In genomic region chr1:36085126-36085525, GRCh38 we compare ENCODE assay signal across 25 cellular contexts. TPM values are rescaled to one million over a fixed set of nuclear protein-coding genes. Genes with fewer than 3 reads are reported as not detected.
A peak's percentile ranks its signal among the peaks of the same experiment; 100 is the strongest.
DNase-seq lines count a peak whose midpoint lies in the region; ATAC-seq and TF ChIP-seq lines count a peak whose summit lies in the region.
"Had no signal": no experiment of that assay in that cellular context is flagged by ENCODE, and none has a peak within 500 bp of the region (broad histone marks: within the 10 kb centered on the region; RNA-seq: fewer than 3 reads in every experiment).

No MANE protein-coding gene starts in this region.

- H3K9me3 Mint-ChIP-seq in WTC11, result no peaks in the 10 kb centered on the region
- H3K9me3 Mint-ChIP-seq: activated CD4-positive, alpha-beta memory T cell treated with anti-CD3 and anti-CD28 coated beads for 36 hours; activated naive CD8-positive, alpha-beta T cell treated with anti-CD3 and anti-CD28 coated beads, Interleukin-2, amount 50 U/mL, for 24 hours; endodermal cell; stimulated activated naive B cell treated with anti-CD40 and anti-IgM and Interleukin-4, amounts not matched to agents 10 μg/mL and 1 μg/mL and 100 μg/mL, for 72 hours had no signal

- H4K20me1 ChIP-seq in neural cell (ENCODE audit: insufficient read depth), result no peaks in the 10 kb centered on the region

- H3K9ac ChIP-seq in neural cell (ENCODE audit: low read length), result peak overlapping the region; percentile 82
- H3K9ac ChIP-seq: parathyroid adenoma had no signal

- H3K4me2 ChIP-seq in neural cell (ENCODE audit: low read length), result no peak overlapping the region

- H3K9me2 ChIP-seq in neural cell (ENCODE audit: insufficient read depth, low read length), result no peaks in the 10 kb centered on the region

- H3K27me3 Mint-ChIP-seq in WTC11 (ENCODE audit: low read depth), result peaks cover 2% of the 10 kb centered on the region

- WGBS in spleen, 5 donors, result 88 to 94% (median 93%) methylated on average over 9 of the region's 9 CpGs

- H3K36me3 ChIP-seq in neural cell (ENCODE audit: insufficient read depth, low read length) (no peaks in the 10 kb centered on the region), spleen (no peaks in the 10 kb centered on the region)
- no peaks in the 10 kb centered on the region for H3K36me3 ChIP-seq in effector memory CD4-positive, alpha-beta T cell (ENCODE audit: control insufficient read depth, insufficient read depth, low read length)
- H3K36me3 ChIP-seq: heart left ventricle, thoracic aorta had no signal

- H3K4me3 Mint-ChIP-seq in WTC11, result no peak overlapping the region
- H3K4me3 Mint-ChIP-seq: activated CD4-positive, alpha-beta memory T cell treated with anti-CD3 and anti-CD28 coated beads for 36 hours had no signal

- no peak for TF ChIP-seq EP300 in neural cell (conservative IDR thresholded peaks at IDR 0.05; ENCODE audit: poor library complexity, severe bottlenecking)

- peaks cover 0 to 4% (median 0%) of the 10 kb centered on the region in 45 donors for H3K27me3 ChIP-seq in dorsolateral prefrontal cortex
- H3K27me3 ChIP-seq in neural cell (ENCODE audit: insufficient read depth, low read depth, low read length), result no peaks in the 10 kb centered on the region
- H3K27me3 ChIP-seq in spleen (replicated peaks in 1 of 7), result peaks cover 0 to 49% (median 17%) of the 10 kb centered on the region in 7 donors
- peaks cover 10% of the 10 kb centered on the region for H3K27me3 ChIP-seq in effector memory CD4-positive, alpha-beta T cell (replicated peaks; ENCODE audit: control insufficient read depth, insufficient read depth, low read length, poor library complexity, severe bottlenecking)

- no peaks in the 10 kb centered on the region for H3F3A ChIP-seq in neural cell (ENCODE audit: insufficient read depth, low read length, poor library complexity, severe bottlenecking)

- H3K4me3 ChIP-seq in dorsolateral prefrontal cortex (peak overlapping the region in 11 of 59 donors; percentile 58 to 80 (median 69)), neural cell (ENCODE audit: low read length) (peak overlapping the region; percentile 80), spleen (no peak overlapping the region)
- no peak overlapping the region for H3K4me3 ChIP-seq in effector memory CD4-positive, alpha-beta T cell (ENCODE audit: insufficient read depth, low read depth, low read length, poor library complexity, severe bottlenecking)

- no peak overlapping the region for H3K27ac Mint-ChIP-seq in WTC11
- H3K27ac Mint-ChIP-seq: activated CD4-positive, alpha-beta memory T cell treated with anti-CD3 and anti-CD28 coated beads for 36 hours; activated naive CD8-positive, alpha-beta T cell treated with anti-CD3 and anti-CD28 coated beads, Interleukin-2, amount 50 U/mL, for 24 hours; endodermal cell; stimulated activated naive B cell treated with anti-CD40 and anti-IgM and Interleukin-4, amounts not matched to agents 10 μg/mL and 1 μg/mL and 100 μg/mL, for 72 hours had no signal

- no peak for TF ChIP-seq RAD21 in neural cell (conservative IDR thresholded peaks at IDR 0.05)

- peaks cover 2% of the 10 kb centered on the region for H3K36me3 Mint-ChIP-seq in WTC11

- DNase-seq in dorsolateral prefrontal cortex (no peak), spleen (peak; percentile 51), WTC11 (ENCODE audit: low spot score) (no peak)
- no peak for DNase-seq in effector memory CD4-positive, alpha-beta T cell
- no peak for DNase-seq in stimulated activated CD4-positive, alpha-beta T cell treated with anti-CD3 and anti-CD28 coated beads, Interleukin-4, amount 100 ng/mL, for 24 hours
- DNase-seq: activated CD4-positive, alpha-beta memory T cell treated with anti-CD3 and anti-CD28 coated beads for 36 hours; activated gamma-delta T cell treated with Interleukin-2 at 50 U/mL for 16 hours; activated naive CD8-positive, alpha-beta T cell treated with anti-CD3 and anti-CD28 coated beads, Interleukin-2, amount 50 U/mL, for 24 hours; foreskin fibroblast; heart left ventricle; left cardiac atrium; NCI-H446 treated with DMSO at 0.1 percent for 48 hours; stimulated activated naive B cell treated with anti-CD40 and anti-IgM and Interleukin-4, amounts not matched to agents 10 μg/mL and 1 μg/mL and 100 μg/mL, for 72 hours had no signal

- CTCF ChIA-PET in WTC11 (lab: Charles Lee), result interaction anchor here (1.2 kb wide), 1 partner anchor 279 kb away, joined by 3 read pairs; no protein-coding TSS in a partner anchor

- no peak overlapping the region for H2AFZ ChIP-seq in neural cell (ENCODE audit: low read depth, low read length)

- intact Hi-C loops in dorsolateral prefrontal cortex (cut with DNase I) (loop anchor here (5.0 to 10.0 kb wide), 4 partner anchors 150 to 203 kb away; partner anchors contain the start of genes AGO1 (in 2 of the 2) and AGO3 (in 2 of the 2)), spleen (cut with DNase I; ENCODE audit: low total_unique reads) (no loop called here)

- no peak for ATAC-seq in WTC11
- ATAC-seq in GM19023 (IDR thresholded peaks at IDR 0.05; ENCODE audit: unreplicated experiment), result no peak
- ATAC-seq: activated naive CD8-positive, alpha-beta T cell treated with anti-CD3 and anti-CD28 coated beads, Interleukin-2, amount 50 U/mL, for 24 hours; esophagus mucosa; GM12878; heart left ventricle; left cardiac atrium; stimulated activated naive B cell treated with anti-CD40 and anti-IgM and Interleukin-4, amounts not matched to agents 10 μg/mL and 1 μg/mL and 100 μg/mL, for 72 hours had no signal

- no peaks in the 10 kb centered on the region for H3K9me3 ChIP-seq in neural cell (ENCODE audit: low read length)
- H3K9me3 ChIP-seq in spleen, result no peaks in the 10 kb centered on the region
- no peaks in the 10 kb centered on the region for H3K9me3 ChIP-seq in effector memory CD4-positive, alpha-beta T cell (ENCODE audit: control insufficient read depth, low read length)
- H3K9me3 ChIP-seq: heart left ventricle, thoracic aorta had no signal

- peaks cover 9% of the 10 kb centered on the region for H3K79me2 ChIP-seq in neural cell (replicated peaks; ENCODE audit: insufficient read depth, low read length)
- H3K79me2 ChIP-seq: parathyroid adenoma had no signal

- POLR2A ChIA-PET in WTC11 (lab: Charles Lee), result interaction anchor here (1.8 kb wide), 2 partner anchors 11 to 154 kb away, joined by 8 to 9 read pairs; partner anchors contain the start of gene AGO3

- TF ChIP-seq CTCF in dorsolateral prefrontal cortex (IDR thresholded peaks at IDR 0.05 in 54 of 56, conservative IDR thresholded peaks at IDR 0.05 in 2 of 56; ENCODE audit: low read depth in 1 of 56, partially characterized antibody in 56 of 56), result no peak
- TF ChIP-seq CTCF in neural cell (IDR thresholded peaks at IDR 0.05; ENCODE audit: poor library complexity, severe bottlenecking), result no peak
- TF ChIP-seq CTCF in spleen (IDR thresholded peaks at IDR 0.05 in 8 of 11, conservative IDR thresholded peaks at IDR 0.05 in 3 of 11), result no peak
- TF ChIP-seq CTCF in WTC11 (IDR thresholded peaks at IDR 0.05), result no peak

- no peak for TF ChIP-seq POLR2A in spleen (IDR thresholded peaks at IDR 0.05)

- H3K27ac ChIP-seq in angular gyrus (ENCODE audit: low read depth, low read length) (peak overlapping the region; percentile 3), dorsolateral prefrontal cortex (peak overlapping the region in 30 of 59 donors; percentile 4 to 81 (median 58)), neural cell (ENCODE audit: low read length) (no peak overlapping the region), spleen (no peak overlapping the region)
- no peak overlapping the region for H3K27ac ChIP-seq in effector memory CD4-positive, alpha-beta T cell (ENCODE audit: insufficient read depth, low read length, poor library complexity, severe bottlenecking)
- H3K27ac ChIP-seq: parathyroid adenoma, thoracic aorta had no signal

- H3K4me1 Mint-ChIP-seq in WTC11, result peaks cover 18% of the 10 kb centered on the region

- H3K4me1 ChIP-seq in spleen, result peaks cover 8 to 35% (median 30%) of the 10 kb centered on the region in 6 donors
- peaks cover 17% of the 10 kb centered on the region for H3K4me1 ChIP-seq in effector memory CD4-positive, alpha-beta T cell (ENCODE audit: control insufficient read depth, insufficient read depth, low read length, poor library complexity, severe bottlenecking)
- H3K4me1 ChIP-seq: parathyroid adenoma had no signal

TF ChIP-seq in neural cell, 6 proteins besides CTCF, POLR2A, EP300 and RAD21 (continues in another document):
- TF ChIP-seq SMC3 (conservative IDR thresholded peaks at IDR 0.05; ENCODE audit: poor library complexity), result no peak
- TF ChIP-seq EZH2 (IDR thresholded peaks at IDR 0.05; ENCODE audit: borderline replicate concordance, insufficient read depth, low read length, poor library complexity, severe bottlenecking), result no peak
- no peak for TF ChIP-seq TAF1 (IDR thresholded peaks at IDR 0.05; ENCODE audit: low read depth)
- no peak for TF ChIP-seq POLR2AphosphoS5 (IDR thresholded peaks at IDR 0.05)
- TF ChIP-seq MXI1 (conservative IDR thresholded peaks at IDR 0.05; ENCODE audit: poor library complexity, severe bottlenecking), result no peak

TF ChIP-seq in WTC11, 78 proteins besides CTCF, POLR2A, EP300 and RAD21 (continues in another document):
- TF ChIP-seq MAX (CRISPR knock-in tag; IDR thresholded peaks at IDR 0.05) (no peak), NFYB (CRISPR knock-in tag; conservative IDR thresholded peaks at IDR 0.05; ENCODE audit: low read depth) (no peak)

RNA-seq across cellular contexts. Expression of gene TEKT2, which starts 1.2 kb away (rescaled TPM):
- 1 to 10 TPM in 114 of 120 experiments, under 1 TPM in 6; 0.49 to 6.0 (median 2.3) TPM for total RNA-seq in dorsolateral prefrontal cortex
- polyA plus RNA-seq in neural cell, result 32.1 and 34.7 TPM in 2 replicates
- 10.4 and 11.9 TPM in 2 replicates for polyA minus RNA-seq in neural cell
- not detected for total RNA-seq in spleen
- polyA plus RNA-seq in spleen, result under 1 TPM in 1 of 3 donors, not detected in 2; 0.33 TPM
- total RNA-seq in WTC11 (2021), result 1.9 to 2.5 TPM (median 2.0 TPM) in 3 replicates
- total RNA-seq: activated CD4-positive, alpha-beta memory T cell treated with anti-CD3 and anti-CD28 coated beads for 36 hours; Daoy; esophagus mucosa; GM12878; H4; OCI-LY7; thoracic aorta had no signal

RNA-seq across cellular contexts. Expression of gene ADPRS, which starts 3.6 kb away (rescaled TPM):
- total RNA-seq in dorsolateral prefrontal cortex (10 to 100 TPM; 14.4 to 31.1 (median 20.5) TPM), spleen (10 to 100 TPM; 21.3 to 44.9 (median 26.6) TPM), WTC11 (2021) (30.0 to 32.7 TPM (median 31.2 TPM) in 3 replicates)
- polyA plus RNA-seq in neural cell (66.7 and 71.5 TPM in 2 replicates), spleen (10 to 100 TPM; 21.3 to 34.0 (median 22.2) TPM)
- polyA minus RNA-seq in neural cell, result 26.2 and 26.8 TPM in 2 replicates

RNA-seq across cellular contexts. Expression of gene COL8A2, which starts 39.9 kb away (rescaled TPM):
- total RNA-seq in dorsolateral prefrontal cortex (1 to 10 TPM in 92 of 120 experiments, under 1 TPM in 28; 0.33 to 4.9 (median 1.3) TPM), spleen (10 to 100 TPM in 4 of 7 donors, 1 to 10 TPM in 3; 7.0 to 32.0 (median 10.3) TPM), WTC11 (2021) (2.3 to 3.5 TPM (median 3.3 TPM) in 3 replicates)
- polyA plus RNA-seq in neural cell (0.98 TPM in 1 of 2 replicates, not detected in the other), spleen (1 to 10 TPM; 2.1 to 5.9 (median 4.3) TPM)
- not detected in 2 replicates for polyA minus RNA-seq in neural cell
- total RNA-seq: activated CD4-positive, alpha-beta memory T cell treated with anti-CD3 and anti-CD28 coated beads for 36 hours; GM12878; OCI-LY7; T-helper 1 cell treated with Interleukin-12 subunit alpha and Interleukin-12 subunit beta and Interleukin-4 antibody, amounts not matched to agents 30 ng/mL and 1 ng/mL, for 36 hours had no signal

Comparison
In these comparisons a context has a peak if more than half of its experiments do, and no peak if none do; other contexts are left out.
1. H3K27ac ChIP-seq: peak in angular gyrus (single experiment) and dorsolateral prefrontal cortex (30 of 59); none in neural cell (single experiment), spleen (0 of 8) and effector memory CD4-positive, alpha-beta T cell (single experiment).